Comparison of ENCODE assay signal across 12 cellular contexts in genomic region chr3:196198771-196199753, GRCh38. TPM values are rescaled to one million over a fixed set of nuclear protein-coding genes. Genes with fewer than 3 reads are reported as not detected.
DNase-seq lines count a peak whose midpoint lies in the region; ATAC-seq, FAIRE-seq and TF ChIP-seq lines count a peak whose summit lies in the region.
"Had no signal": no experiment of that assay in that cellular context is flagged by ENCODE, and none has a peak within 500 bp of the region (broad histone marks: within the 10 kb centered on the region; RNA-seq: fewer than 3 reads in every experiment).

No MANE protein-coding gene starts in this region.

- no peak overlapping the region for H3K27ac ChIP-seq in AG04450 (ENCODE audit: low read depth, low read length)
- no peak overlapping the region for H3K27ac ChIP-seq in GM23338 (ENCODE audit: low read depth)

- H3K36me3 Mint-ChIP-seq in GM23338 (ENCODE audit: low read depth): no peaks in the 10 kb centered on the region
- no peaks in the 10 kb centered on the region for H3K36me3 Mint-ChIP-seq in activated T-helper 2 cell treated with anti-CD3 and anti-CD28 coated beads, Interferon-gamma antibody, Interleukin-2, Interleukin-4, amounts not matched to agents 10 μg/mL and 5 μg/mL and 100 μg/mL, durations not matched to agents 14 hours and 24 hours and 36 hours (ENCODE audit: low read depth)
- H3K36me3 Mint-ChIP-seq: activated naive CD4-positive, alpha-beta T cell treated with anti-CD3 and anti-CD28 coated beads, Interleukin-2, amount 50 U/mL, for 72 hours had no signal

- H3F3A ChIP-seq in GM23338 (replicated peaks; ENCODE audit: low read depth): no peaks in the 10 kb centered on the region

- no peak overlapping the region for H3K4me3 Mint-ChIP-seq in GM23338
- H3K4me3 Mint-ChIP-seq in activated T-helper 2 cell treated with anti-CD3 and anti-CD28 coated beads, Interferon-gamma antibody, Interleukin-2, Interleukin-4, amounts not matched to agents 10 μg/mL and 5 μg/mL and 100 μg/mL, durations not matched to agents 14 hours and 24 hours and 36 hours (ENCODE audit: low read depth): no peak overlapping the region

- H3K27me3 ChIP-seq in AG04450 (ENCODE audit: control insufficient read depth, insufficient read depth, low read length): peaks cover 3% of the 10 kb centered on the region
- H3K27me3 ChIP-seq in GM23338 (ENCODE audit: insufficient read depth): no peaks in the 10 kb centered on the region

- ATAC-seq in GM23338: peak; percentile 18
- ATAC-seq: activated naive CD4-positive, alpha-beta T cell treated with anti-CD3 and anti-CD28 coated beads, Interleukin-2, amount 50 U/mL, for 72 hours had no signal

- intact Hi-C loops in activated T-helper 2 cell treated with anti-CD3 and anti-CD28 coated beads, Interferon-gamma antibody, Interleukin-2, Interleukin-4, amounts not matched to agents 10 μg/mL and 5 μg/mL and 100 μg/mL, durations not matched to agents 14 hours and 24 hours and 36 hours (cut with micrococcal nuclease): no loop called here

- no peaks in the 10 kb centered on the region for H3K9me3 Mint-ChIP-seq in GM23338
- H3K9me3 Mint-ChIP-seq in activated T-helper 2 cell treated with anti-CD3 and anti-CD28 coated beads, Interferon-gamma antibody, Interleukin-2, Interleukin-4, amounts not matched to agents 10 μg/mL and 5 μg/mL and 100 μg/mL, durations not matched to agents 14 hours and 24 hours and 36 hours: no peaks in the 10 kb centered on the region
- H3K9me3 Mint-ChIP-seq: activated naive CD4-positive, alpha-beta T cell treated with anti-CD3 and anti-CD28 coated beads, Interleukin-2, amount 50 U/mL, for 72 hours had no signal

- peaks cover 11% of the 10 kb centered on the region for H3K27me3 Mint-ChIP-seq in GM23338 (ENCODE audit: insufficient read depth, low read depth, poor library complexity)
- peaks cover 10% of the 10 kb centered on the region for H3K27me3 Mint-ChIP-seq in activated T-helper 2 cell treated with anti-CD3 and anti-CD28 coated beads, Interferon-gamma antibody, Interleukin-2, Interleukin-4, amounts not matched to agents 10 μg/mL and 5 μg/mL and 100 μg/mL, durations not matched to agents 14 hours and 24 hours and 36 hours (ENCODE audit: low read depth)

- TF ChIP-seq CTCF in AG04450 (IDR thresholded peaks at IDR 0.05; ENCODE audit: low read depth, low read length) (0 out of 2 replicates have a peak, but pooled peaks have one; percentile 9), GM23338 (conservative IDR thresholded peaks at IDR 0.05; ENCODE audit: low read depth in 2 of 2) (peak; percentile 40 to 64; a peak in 3 of 4 replicates)

- H3K4me3 ChIP-seq in AG04450 (ENCODE audit: low read depth, low read length) (no peak overlapping the region), GM23338 (no peak overlapping the region)

- CTCF ChIA-PET in AG04450 (lab: Charles Lee): interaction anchor here (0.5 to 9.1 kb wide), 6 partner anchors 11 to 176 kb away, joined by 3 to 185 read pairs (median 4); no protein-coding TSS in a partner anchor

- DNase-seq in AG04450 (ENCODE audit: low read depth, low spot score) (no peak), GM23338 (ENCODE audit: low spot score) (peak; percentile 64), SK-N-DZ (ENCODE audit: low spot score) (peak; percentile 50), iPS-NIHi7 (ENCODE audit: extremely low spot score) (peak; percentile 16), GM12891 (ENCODE audit: insufficient read length, low spot score) (no peak), HK-2 (ENCODE audit: unreplicated experiment) (no peak), NCI-H187 (lab: John Stamatoyannopoulos, UW) (no peak)
- no peak for DNase-seq in activated T-helper 2 cell treated with anti-CD3 and anti-CD28 coated beads, Interferon-gamma antibody, Interleukin-2, Interleukin-4, amounts not matched to agents 10 μg/mL and 5 μg/mL and 100 μg/mL, durations not matched to agents 14 hours and 24 hours and 36 hours (ENCODE audit: low spot score)
- DNase-seq: Caco-2; effector memory CD4-positive, alpha-beta T cell; stimulated activated CD4-positive, alpha-beta T cell treated with anti-CD3 and anti-CD28 coated beads, Interleukin-4, amount 100 ng/mL, for 24 hours had no signal

- no peak for TF ChIP-seq POLR2A in GM12891 (IDR thresholded peaks at IDR 0.05; ENCODE audit: low read depth, low read length)

- no peaks in the 10 kb centered on the region for H3K4me1 ChIP-seq in GM23338 (ENCODE audit: insufficient read depth)
- H3K4me1 ChIP-seq: Caco-2 had no signal

- H3K79me2 ChIP-seq in GM23338 (replicated peaks; ENCODE audit: insufficient read depth): no peaks in the 10 kb centered on the region

- 0 out of 3 replicates have a peak, but pooled peaks cover 2% of the 10 kb centered on the region for H3K4me1 Mint-ChIP-seq in GM23338
- peaks cover 9% of the 10 kb centered on the region for H3K4me1 Mint-ChIP-seq in activated T-helper 2 cell treated with anti-CD3 and anti-CD28 coated beads, Interferon-gamma antibody, Interleukin-2, Interleukin-4, amounts not matched to agents 10 μg/mL and 5 μg/mL and 100 μg/mL, durations not matched to agents 14 hours and 24 hours and 36 hours (ENCODE audit: low read depth)

- no peak overlapping the region for H3K27ac Mint-ChIP-seq in GM23338
- no peak overlapping the region for H3K27ac Mint-ChIP-seq in activated T-helper 2 cell treated with anti-CD3 and anti-CD28 coated beads, Interferon-gamma antibody, Interleukin-2, Interleukin-4, amounts not matched to agents 10 μg/mL and 5 μg/mL and 100 μg/mL, durations not matched to agents 14 hours and 24 hours and 36 hours
- H3K27ac Mint-ChIP-seq: activated naive CD4-positive, alpha-beta T cell treated with anti-CD3 and anti-CD28 coated beads, Interleukin-2, amount 50 U/mL, for 72 hours had no signal

- no peak for FAIRE-seq in GM12891 (lab: Jason Lieb, UNC)

- H3K9me2 ChIP-seq in GM23338 (ENCODE audit: insufficient read depth): no peaks in the 10 kb centered on the region

- H3K36me3 ChIP-seq in GM23338 (ENCODE audit: insufficient read depth): no peaks in the 10 kb centered on the region

- no peaks in the 10 kb centered on the region; the same call in 1 of the 2 replicates for H3K9me3 ChIP-seq in AG04450 (ENCODE audit: control insufficient read depth, insufficient read depth, low read length)
- H3K9me3 ChIP-seq: Caco-2 had no signal

- POLR2A ChIA-PET in AG04450 (lab: Yijun Ruan, JAX): no interaction called here

- H4K20me1 ChIP-seq in GM23338 (replicated peaks; ENCODE audit: insufficient read depth): no peaks in the 10 kb centered on the region

- no peak overlapping the region for H3K4me2 ChIP-seq in GM23338

- no peak overlapping the region for H2AFZ ChIP-seq in GM23338

TF ChIP-seq in GM23338, 12 proteins besides CTCF, POLR2A, EP300 and RAD21 (continues in another document):
- TF ChIP-seq ZNF331 (CRISPR knock-in tag; IDR thresholded peaks at IDR 0.05; ENCODE audit: low read depth) (no peak), EZH2phosphoT487 (IDR thresholded peaks at IDR 0.05; ENCODE audit: unreplicated experiment) (no peak), ETS1 (IDR thresholded peaks at IDR 0.05) (no peak), STAT1 (IDR thresholded peaks at IDR 0.05; ENCODE audit: unreplicated experiment) (no peak), NANOG (IDR thresholded peaks at IDR 0.05; ENCODE audit: borderline replicate concordance) (no peak)

TF ChIP-seq in GM12891, 5 proteins besides CTCF, POLR2A, EP300 and RAD21:
- no peak for TF ChIP-seq POU2F2 (IDR thresholded peaks at IDR 0.05; ENCODE audit: low read depth, low read length)
- no peak for TF ChIP-seq PAX5 (IDR thresholded peaks at IDR 0.05; ENCODE audit: insufficient read depth, low read length, severe bottlenecking)
- TF ChIP-seq POLR2AphosphoS5 (IDR thresholded peaks at IDR 0.05; ENCODE audit: low read depth, low read length): no peak
- no peak for TF ChIP-seq TAF1 (IDR thresholded peaks at IDR 0.05; ENCODE audit: low read depth, low read length)
- TF ChIP-seq SPI1 (IDR thresholded peaks at IDR 0.05; ENCODE audit: low read depth, low read length): no peak

RNA-seq across cellular contexts. Expression of gene ZDHHC19, which starts 12.1 kb away (rescaled TPM):
- polyA plus RNA-seq in AG04450 (2011; rRNA removed): not detected in 2 replicates
- not detected in 2 replicates for polyA minus RNA-seq in AG04450 (2011; rRNA and poly(A)+ RNA removed)
- total RNA-seq in GM23338 (2014; rRNA removed; shearing (Covaris generic)): 1.3 TPM in 1 of 2 replicates, not detected in the other
- 15.4 and 15.7 TPM in 2 replicates for polyA plus RNA-seq in GM23338 (2016; fragmentation: Nextera tagmentation; extraction: Ambion mirVana)
- polyA plus RNA-seq in SK-N-DZ (2014; cell fraction: cytosol; rRNA removed): not detected in 2 replicates
- not detected in 2 replicates for polyA plus RNA-seq in SK-N-DZ (2014; cell fraction: nucleus; rRNA removed)
- not detected for polyA plus RNA-seq in GM12891 (2012; ENCODE audit: low read depth, missing spikeins)
- not detected in 2 replicates for total RNA-seq in activated T-helper 2 cell treated with anti-CD3 and anti-CD28 coated beads, Interferon-gamma antibody, Interleukin-2, Interleukin-4, amounts not matched to agents 10 μg/mL and 5 μg/mL and 100 μg/mL, durations not matched to agents 14 hours and 24 hours and 36 hours
- total RNA-seq: activated naive CD4-positive, alpha-beta T cell treated with anti-CD3 and anti-CD28 coated beads, Interleukin-2, amount 50 U/mL, for 72 hours; Caco-2 had no signal

RNA-seq across cellular contexts. Expression of gene SLC51A, which starts 17.3 kb away (rescaled TPM):
- polyA plus RNA-seq in AG04450 (2011; rRNA removed): not detected in 2 replicates
- polyA minus RNA-seq in AG04450 (2011; rRNA and poly(A)+ RNA removed): not detected in 2 replicates
- 4.0 and 4.5 TPM in 2 replicates for total RNA-seq in GM23338 (2014; rRNA removed; shearing (Covaris generic))
- 6.7 and 7.1 TPM in 2 replicates for polyA plus RNA-seq in GM23338 (2016; fragmentation: Nextera tagmentation; extraction: Ambion mirVana)
- not detected in 2 replicates for polyA plus RNA-seq in SK-N-DZ (2014; cell fraction: cytosol; rRNA removed)
- not detected in 2 replicates for polyA plus RNA-seq in SK-N-DZ (2014; cell fraction: nucleus; rRNA removed)
- 3.4 TPM for polyA plus RNA-seq in GM12891 (2012; ENCODE audit: low read depth, missing spikeins)
- total RNA-seq in activated T-helper 2 cell treated with anti-CD3 and anti-CD28 coated beads, Interferon-gamma antibody, Interleukin-2, Interleukin-4, amounts not matched to agents 10 μg/mL and 5 μg/mL and 100 μg/mL, durations not matched to agents 14 hours and 24 hours and 36 hours: not detected in 2 replicates
- total RNA-seq: activated naive CD4-positive, alpha-beta T cell treated with anti-CD3 and anti-CD28 coated beads, Interleukin-2, amount 50 U/mL, for 72 hours; Caco-2 had no signal

Comparison
In these comparisons a context has a peak if more than half of its experiments do, and no peak if none do; other contexts are left out.
1. DNase-seq: peak in GM23338 (single experiment), SK-N-DZ (single experiment) and iPS-NIHi7 (single experiment); none in AG04450 (single experiment), GM12891 (single experiment), HK-2 (single experiment), NCI-H187 (0 of 2) and activated T-helper 2 cell treated with anti-CD3 and anti-CD28 coated beads, Interferon-gamma antibody, Interleukin-2, Interleukin-4, amounts not matched to agents 10 μg/mL and 5 μg/mL and 100 μg/mL, durations not matched to agents 14 hours and 24 hours and 36 hours (single experiment).